ENCODE assay signal across 9 cellular contexts in the genomic region with DNA sequence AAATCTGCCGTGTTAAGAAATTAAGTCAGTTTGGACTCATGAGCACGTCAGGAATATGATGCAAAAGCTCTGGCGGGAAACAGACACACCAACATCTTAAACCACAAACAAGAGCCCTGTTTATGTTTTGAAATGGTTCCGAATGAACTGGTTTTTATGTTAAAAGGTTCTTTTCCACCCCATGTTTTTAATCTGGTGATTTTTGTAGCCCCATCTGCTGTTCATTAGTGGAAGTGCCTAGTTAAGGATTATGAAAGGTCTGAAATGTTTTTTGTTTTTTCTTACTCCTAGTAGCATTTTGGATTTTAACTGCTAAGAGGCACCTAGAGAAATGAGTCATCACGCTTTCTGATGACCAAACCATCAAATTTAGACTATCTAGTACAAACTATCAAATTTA.
DNase-seq lines count a peak whose midpoint lies in the region; ATAC-seq and TF ChIP-seq lines count a peak whose summit lies in the region.
"Had no signal": no experiment of that assay in that cellular context is flagged by ENCODE, and none has a peak within 500 bp of the region (broad histone marks: within the 10 kb centered on the region; RNA-seq: fewer than 3 reads in every experiment).

No MANE protein-coding gene starts in this region.

- WGBS in stomach, 5 donors, result 39 to 53% (median 49%) methylated on average over 5 of the region's 5 CpGs

- H2AFZ ChIP-seq in KMS-11 (ENCODE audit: low read depth), result no peak overlapping the region

- no peak overlapping the region for H3K27ac ChIP-seq in KMS-11
- H3K27ac ChIP-seq in coronary artery, result no peak overlapping the region
- H3K27ac ChIP-seq in stomach, result no peak overlapping the region

- no peaks in the 10 kb centered on the region for H3K4me1 ChIP-seq in KMS-11 (ENCODE audit: low read depth, poor library complexity, severe bottlenecking)
- H3K4me1 ChIP-seq in stomach, result no peaks in the 10 kb centered on the region

- H3K4me3 ChIP-seq in KMS-11 (IDR thresholded peaks at IDR 0.05; ENCODE audit: insufficient read depth, low read depth, low read length) (no peak overlapping the region), coronary artery (no peak overlapping the region), stomach (no peak overlapping the region)

- H3K4me2 ChIP-seq in KMS-11, result no peak overlapping the region

- no peak for TF ChIP-seq EP300 in stomach (IDR thresholded peaks at IDR 0.05)

- H4K20me1 ChIP-seq in KMS-11 (ENCODE audit: insufficient read depth), result no peaks in the 10 kb centered on the region

- TF ChIP-seq CTCF in GM10248 (IDR thresholded peaks at IDR 0.05; ENCODE audit: control extremely low read depth, extremely low read depth, low read depth, missing control alignments) (peak; percentile 37), KMS-11 (conservative IDR thresholded peaks at IDR 0.05; ENCODE audit: low read depth, low read length) (peak; percentile 57), coronary artery (IDR thresholded peaks at IDR 0.05) (peak; percentile 19), stomach (IDR thresholded peaks at IDR 0.05) (peak in 2 of 7 experiments; percentile 18 to 28)

- no peaks in the 10 kb centered on the region for H3K9me3 ChIP-seq in stomach

- POLR2A ChIA-PET in GM10248 (lab: Yijun Ruan, JAX), result no interaction called here

- TF ChIP-seq POLR2A in stomach (IDR thresholded peaks at IDR 0.05), result no peak

- H3K9ac ChIP-seq in KMS-11, result no peak overlapping the region

- no peaks in the 10 kb centered on the region for H3K36me3 ChIP-seq in KMS-11 (ENCODE audit: insufficient read depth)
- no peaks in the 10 kb centered on the region for H3K36me3 ChIP-seq in stomach

- CTCF ChIA-PET in GM10248 (lab: Yijun Ruan, JAX), result interaction anchor here (2.1 kb wide), 1 partner anchor 262 kb away, joined by 11 read pairs; no protein-coding TSS in a partner anchor

- DNase-seq in GM10248 (ENCODE audit: extremely low spot score) (no peak), coronary artery (ENCODE audit: low spot score) (no peak), pons (ENCODE audit: low spot score) (peak; percentile 52), stomach (no peak)
- DNase-seq: stimulated activated CD4-positive, alpha-beta T cell treated with anti-CD3 and anti-CD28 coated beads, Interleukin-15, amount 100 ng/mL, for 24 hours had no signal

- ATAC-seq in GM19455 (IDR thresholded peaks at IDR 0.05; ENCODE audit: unreplicated experiment) (no peak), GM21381 (IDR thresholded peaks at IDR 0.05; ENCODE audit: unreplicated experiment) (no peak), esophagus mucosa (no peak)

- intact Hi-C loops in stomach (cut with DNase I; ENCODE audit: low total_unique reads), result no loop called here

- H3K79me2 ChIP-seq in KMS-11 (ENCODE audit: insufficient read depth, low read depth), result no peaks in the 10 kb centered on the region

- H3K27me3 ChIP-seq in KMS-11 (ENCODE audit: insufficient read depth, low read depth) (no peaks in the 10 kb centered on the region), stomach (peaks cover 0 to 42% (median 0%) of the 10 kb centered on the region in 3 donors)
